In genomic region chr2:99430614-99431258, GRCh38 we compare ENCODE assay signal across 10 cellular contexts. TPM values are rescaled to one million over a fixed set of nuclear protein-coding genes. Genes with fewer than 3 reads are reported as not detected.
DNase-seq lines count a peak whose midpoint lies in the region; ATAC-seq and TF ChIP-seq lines count a peak whose summit lies in the region.
"Had no signal": no experiment of that assay in that cellular context is flagged by ENCODE, and none has a peak within 500 bp of the region (broad histone marks: within the 10 kb centered on the region; RNA-seq: fewer than 3 reads in every experiment).

No MANE protein-coding gene starts in this region.

- DNase-seq in GM23248 = peak; percentile 43
- DNase-seq in brain pericyte (ENCODE audit: low read depth, low spot score) = peak; percentile 13
- no peak for DNase-seq in natural killer cell treated with Interleukin-12 subunit alpha and Interleukin-12 subunit beta and Interleukin-15 and Interleukin-18, amount 100 ng/mL, for 72 hours (ENCODE audit: low spot score)
- no peak for DNase-seq in HEK293T (ENCODE audit: extremely low spot score)
- no peak for DNase-seq in mucosa of gallbladder (ENCODE audit: low spot score)
- no peak for DNase-seq in right lobe of liver
- no peak for DNase-seq in OCI-M2 (lab: John Stamatoyannopoulos, UW; ENCODE audit: unreplicated experiment)
- DNase-seq: NCI-H1417 had no signal

- H3K27ac ChIP-seq in BLaER1 (no peak overlapping the region; the same call in 1 of the 2 replicates), GM23248 (peak overlapping the region; percentile 40), right lobe of liver (no peak overlapping the region)

- H3K9ac ChIP-seq in BLaER1 = peak overlapping the region; percentile 18; the same call in 1 of the 2 replicates
- peak overlapping the region; percentile 9; the same call in 1 of the 2 replicates for H3K9ac ChIP-seq in GM23248

- H3K36me3 ChIP-seq in BLaER1 = peaks cover 54% of the 10 kb centered on the region
- H3K36me3 ChIP-seq in GM23248 (ENCODE audit: low read depth) = peaks cover 51% of the 10 kb centered on the region
- peaks cover 0 to 22% (median 3%) of the 10 kb centered on the region in 4 donors for H3K36me3 ChIP-seq in right lobe of liver

- H3K4me1 Mint-ChIP-seq in natural killer cell treated with Interleukin-12 subunit alpha and Interleukin-12 subunit beta and Interleukin-15 and Interleukin-18, amount 100 ng/mL, for 72 hours (ENCODE audit: low read depth in 2 of 2) = peaks cover 11 to 14% of the 10 kb centered on the region in 2 donors

- H3K4me3 ChIP-seq in BLaER1 = no peak overlapping the region
- no peak overlapping the region for H3K4me3 ChIP-seq in GM23248
- no peak overlapping the region for H3K4me3 ChIP-seq in right lobe of liver

- no peak for TF ChIP-seq POLR2A in right lobe of liver (IDR thresholded peaks at IDR 0.05)

- in situ Hi-C loops in GM23248 (cut with MboI) = no loop called here

- intact Hi-C loops in right lobe of liver (cut with DNase I) = no loop called here

- H3K9me3 ChIP-seq in BLaER1 (no peaks in the 10 kb centered on the region), GM23248 (ENCODE audit: low read depth) (no peaks in the 10 kb centered on the region), right lobe of liver (no peaks in the 10 kb centered on the region)

- H3F3A ChIP-seq in GM23248 (ENCODE audit: insufficient read depth) = peaks cover 24% of the 10 kb centered on the region

- CTCF ChIA-PET in HEK293T (lab: Yijun Ruan, JAX) = interaction anchor here (0.6 kb wide), 1 partner anchor 9 kb away, joined by 3 read pairs; no protein-coding TSS in a partner anchor

- no peaks in the 10 kb centered on the region for H3K9me2 ChIP-seq in GM23248 (ENCODE audit: insufficient read depth)

- H4K20me1 ChIP-seq in BLaER1 (peaks cover 77% of the 10 kb centered on the region), GM23248 (ENCODE audit: insufficient read depth) (no peaks in the 10 kb centered on the region; the same call in 1 of the 2 replicates)

- H3K27me3 ChIP-seq in BLaER1 = no peaks in the 10 kb centered on the region
- H3K27me3 ChIP-seq in GM23248 (replicated peaks; ENCODE audit: insufficient read depth) = no peaks in the 10 kb centered on the region
- no peaks in the 10 kb centered on the region for H3K27me3 ChIP-seq in right lobe of liver

- no peak overlapping the region for H3K4me3 Mint-ChIP-seq in natural killer cell treated with Interleukin-12 subunit alpha and Interleukin-12 subunit beta and Interleukin-15 and Interleukin-18, amount 100 ng/mL, for 72 hours

- H3K4me1 ChIP-seq in BLaER1 (peaks cover 29% of the 10 kb centered on the region), GM23248 (ENCODE audit: insufficient read depth) (peaks cover 13% of the 10 kb centered on the region), right lobe of liver (no peaks in the 10 kb centered on the region)

- POLR2A ChIA-PET in HEK293T (lab: Yijun Ruan, JAX) = no interaction called here

- no peaks in the 10 kb centered on the region for H3K27me3 Mint-ChIP-seq in natural killer cell treated with Interleukin-12 subunit alpha and Interleukin-12 subunit beta and Interleukin-15 and Interleukin-18, amount 100 ng/mL, for 72 hours

- H3K27ac Mint-ChIP-seq in natural killer cell treated with Interleukin-12 subunit alpha and Interleukin-12 subunit beta and Interleukin-15 and Interleukin-18, amount 100 ng/mL, for 72 hours = peak overlapping the region; percentile 8

- H2AFZ ChIP-seq in GM23248 = no peak overlapping the region

- H3K79me2 ChIP-seq in GM23248 (ENCODE audit: insufficient read depth) = peaks cover 25% of the 10 kb centered on the region

- ATAC-seq in natural killer cell treated with Interleukin-12 subunit alpha and Interleukin-12 subunit beta and Interleukin-15 and Interleukin-18, amount 100 ng/mL, for 72 hours = no peak
- no peak for ATAC-seq in right lobe of liver
- ATAC-seq: activated naive CD4-positive, alpha-beta T cell treated with anti-CD3 and anti-CD28 coated beads, Interleukin-2, amount 50 U/mL, for 72 hours had no signal

- H3K36me3 Mint-ChIP-seq in natural killer cell treated with Interleukin-12 subunit alpha and Interleukin-12 subunit beta and Interleukin-15 and Interleukin-18, amount 100 ng/mL, for 72 hours = peaks cover 12% of the 10 kb centered on the region

- WGBS in GM23248 (ENCODE audit: low coverage in 1 of 2, low lambda C conversion rate in 2 of 2, missing lambda C conversion rate in 2 of 2), 2 experiments = 43 to 53% methylated on average over 4 of the region's 4 CpGs
- WGBS in right lobe of liver (ENCODE audit: insufficient coverage, low coverage, low lambda C conversion rate, missing lambda C conversion rate) = 76% methylated on average over 4 of the region's 4 CpGs

- no peak for TF ChIP-seq CTCF in right lobe of liver (IDR thresholded peaks at IDR 0.05)

- peak overlapping the region; percentile 58 for H3K4me2 ChIP-seq in BLaER1
- H3K4me2 ChIP-seq in GM23248 (ENCODE audit: unreplicated experiment) = no peak overlapping the region

- no peaks in the 10 kb centered on the region for H3K9me3 Mint-ChIP-seq in natural killer cell treated with Interleukin-12 subunit alpha and Interleukin-12 subunit beta and Interleukin-15 and Interleukin-18, amount 100 ng/mL, for 72 hours
- H3K9me3 Mint-ChIP-seq: activated naive CD4-positive, alpha-beta T cell treated with anti-CD3 and anti-CD28 coated beads, Interleukin-2, amount 50 U/mL, for 72 hours had no signal

TF ChIP-seq in HEK293T, 16 proteins besides CTCF, POLR2A, EP300 and RAD21:
- no peak for TF ChIP-seq FOXK2 (IDR thresholded peaks at IDR 0.05)
- TF ChIP-seq CTBP1 (IDR thresholded peaks at IDR 0.05; ENCODE audit: borderline replicate concordance) = no peak
- no peak for TF ChIP-seq FOXM1 (IDR thresholded peaks at IDR 0.05; ENCODE audit: borderline replicate concordance)
- no peak for TF ChIP-seq BHLHE40 (IDR thresholded peaks at IDR 0.05; ENCODE audit: borderline replicate concordance)
- TF ChIP-seq ZNF384 (IDR thresholded peaks at IDR 0.05) = no peak
- TF ChIP-seq ARNT (IDR thresholded peaks at IDR 0.05) = no peak
- no peak for TF ChIP-seq NFRKB (IDR thresholded peaks at IDR 0.05)
- TF ChIP-seq FOXA1 (IDR thresholded peaks at IDR 0.05) = no peak
- TF ChIP-seq PKNOX1 (IDR thresholded peaks at IDR 0.05) = no peak
- no peak for TF ChIP-seq L3MBTL2 (conservative IDR thresholded peaks at IDR 0.05)
- no peak for TF ChIP-seq SUZ12 (IDR thresholded peaks at IDR 0.05)
- TF ChIP-seq SP1 (IDR thresholded peaks at IDR 0.05) = no peak
- no peak for TF ChIP-seq LEF1 (IDR thresholded peaks at IDR 0.05; ENCODE audit: borderline replicate concordance)
- TF ChIP-seq HDGF (IDR thresholded peaks at IDR 0.05; ENCODE audit: borderline replicate concordance) = no peak
- no peak for TF ChIP-seq TARDBP (IDR thresholded peaks at IDR 0.05)
- TF ChIP-seq ELF4 (IDR thresholded peaks at IDR 0.05) = no peak

RNA-seq across cellular contexts. Expression of gene REV1, which starts 59.1 kb away (rescaled TPM):
- 15.0 and 19.5 TPM in 2 replicates for total RNA-seq in GM23248 (2014; rRNA removed; shearing (Covaris generic))
- 14.4 and 15.1 TPM in 2 replicates for polyA plus RNA-seq in GM23248 (2016; fragmentation: Nextera tagmentation; extraction: Ambion mirVana)
- 10 to 100 TPM; 26.7 to 59.5 TPM for total RNA-seq in natural killer cell treated with Interleukin-12 subunit alpha and Interleukin-12 subunit beta and Interleukin-15 and Interleukin-18, amount 100 ng/mL, for 72 hours
- 28.7 TPM for total RNA-seq in mucosa of gallbladder
- 10 to 100 TPM; 12.6 to 21.6 (median 13.6) TPM for total RNA-seq in right lobe of liver

Comparison
In these comparisons a context has a peak if more than half of its experiments do, and no peak if none do; other contexts are left out.
1. DNase-seq: peak in GM23248 (single experiment) and brain pericyte (single experiment); none in natural killer cell treated with Interleukin-12 subunit alpha and Interleukin-12 subunit beta and Interleukin-15 and Interleukin-18, amount 100 ng/mL, for 72 hours (single experiment), HEK293T (single experiment), mucosa of gallbladder (single experiment), right lobe of liver (0 of 3) and OCI-M2 (single experiment).